ENCODE assay signal across 9 cellular contexts in genomic region chr10:70324341-70324861, GRCh38. TPM values are rescaled to one million over a fixed set of nuclear protein-coding genes. Genes with fewer than 3 reads are reported as not detected.
DNase-seq lines count a peak whose midpoint lies in the region; ATAC-seq, FAIRE-seq and TF ChIP-seq lines count a peak whose summit lies in the region.
"Had no signal": no experiment of that assay in that cellular context is flagged by ENCODE, and none has a peak within 500 bp of the region (broad histone marks: within the 10 kb centered on the region; RNA-seq: fewer than 3 reads in every experiment).

No MANE protein-coding gene starts in this region.

- CTCF ChIA-PET in HEK293 (lab: Yijun Ruan, JAX) (interaction anchor here (0.6 to 1.0 kb wide), 4 partner anchors 9 to 556 kb away, joined by 3 read pairs; partner anchors contain the start of gene TYSND1), SK-N-SH (lab: Yijun Ruan, JAX) (interaction anchor here (0.6 to 2.1 kb wide), 5 partner anchors 33 to 59 kb away, joined by 3 to 10 read pairs (median 3); no protein-coding TSS in a partner anchor)

- H3K9me3 Mint-ChIP-seq in activated naive CD8-positive, alpha-beta T cell treated with anti-CD3 and anti-CD28 coated beads for 36 hours, result no peaks in the 10 kb centered on the region
- no peaks in the 10 kb centered on the region for H3K9me3 Mint-ChIP-seq in natural killer cell

- no peak for TF ChIP-seq RAD21 in SK-N-SH (IDR thresholded peaks at IDR 0.05; ENCODE audit: low read length)

- H3K4me2 ChIP-seq in SK-N-SH, result no peak overlapping the region

- no peak for TF ChIP-seq EP300 in SK-N-SH (IDR thresholded peaks at IDR 0.05; ENCODE audit: borderline replicate concordance in 1 of 2, low read depth in 1 of 2, low read length in 1 of 2)

- intact Hi-C loops in natural killer cell (cut with micrococcal nuclease), result no loop called here

- H2AFZ ChIP-seq in SK-N-SH (ENCODE audit: low read depth), result no peak overlapping the region

- H3K9me3 ChIP-seq in HEK293 (ENCODE audit: control insufficient read depth, insufficient read depth, low read depth, low read length) (no peaks in the 10 kb centered on the region), SK-N-SH (no peaks in the 10 kb centered on the region)

- H3K36me3 ChIP-seq in HEK293 (ENCODE audit: control insufficient read depth in 2 of 2, insufficient read depth in 1 of 2, low read length in 2 of 2) (no peaks in the 10 kb centered on the region), SK-N-SH (replicated peaks in 1 of 2; ENCODE audit: control insufficient read depth in 1 of 2, insufficient read depth in 2 of 2, low read length in 1 of 2) (no peaks in the 10 kb centered on the region)

- POLR2A ChIA-PET in HEK293 (lab: Yijun Ruan, JAX), result no interaction called here
- POLR2A ChIA-PET in SK-N-SH (lab: Yijun Ruan, JAX), result no interaction called here

- DNase-seq in GM12891 (ENCODE audit: insufficient read length, low spot score), result peak; percentile 40
- DNase-seq in activated naive CD8-positive, alpha-beta T cell treated with anti-CD3 and anti-CD28 coated beads for 36 hours, result peak; percentile 22
- DNase-seq in natural killer cell, result no peak
- no peak for DNase-seq in C1 segment of cervical spinal cord (lab: John Stamatoyannopoulos, UW)
- no peak for DNase-seq in SK-N-SH
- no peak for DNase-seq in inferior parietal cortex (ENCODE audit: extremely low spot score)
- DNase-seq: NCI-H524 had no signal

- no peak overlapping the region for H3K9ac ChIP-seq in SK-N-SH

- H3K4me3 Mint-ChIP-seq in activated naive CD8-positive, alpha-beta T cell treated with anti-CD3 and anti-CD28 coated beads for 36 hours, result no peak overlapping the region
- H3K4me3 Mint-ChIP-seq in natural killer cell, result peak overlapping the region; percentile 21

- H3K27ac ChIP-seq in HEK293 (ENCODE audit: extremely low read depth, low read depth, low read length) (no peak overlapping the region), SK-N-SH (ENCODE audit: low read depth in 2 of 2, low read length in 1 of 2) (no peak overlapping the region; a peak in 1 of 4 replicates)

- no peaks in the 10 kb centered on the region for H3K4me1 ChIP-seq in HEK293 (ENCODE audit: control insufficient read depth, insufficient read depth, low read length)
- H3K4me1 ChIP-seq in SK-N-SH (ENCODE audit: control insufficient read depth in 1 of 2, insufficient read depth in 2 of 2, low read depth in 1 of 2, low read length in 1 of 2), result peaks cover 20 to 22% of the 10 kb centered on the region in 2 experiments; a peak in 2 of 4 replicates

- no peak for FAIRE-seq in GM12891 (lab: Jason Lieb, UNC)

- peaks cover 6% of the 10 kb centered on the region for H3F3A ChIP-seq in SK-N-SH (replicated peaks; ENCODE audit: insufficient read depth)

- peaks cover 27% of the 10 kb centered on the region for H3K4me1 Mint-ChIP-seq in activated naive CD8-positive, alpha-beta T cell treated with anti-CD3 and anti-CD28 coated beads for 36 hours
- H3K4me1 Mint-ChIP-seq in natural killer cell, result peaks cover 25 to 30% of the 10 kb centered on the region in 2 donors

- H3K4me3 ChIP-seq in HEK293 (ENCODE audit: low read depth, low read length) (no peak overlapping the region), SK-N-SH (ENCODE audit: low read depth in 2 of 2, low read length in 1 of 2) (no peak overlapping the region)

- TF ChIP-seq CTCF in HEK293 (tag by site-specific recombination; IDR thresholded peaks at IDR 0.05), result no peak
- TF ChIP-seq CTCF in natural killer cell (IDR thresholded peaks at IDR 0.05), result no peak
- TF ChIP-seq CTCF in SK-N-SH (IDR thresholded peaks at IDR 0.05), result no peak

- 86% methylated on average over 5 of the region's 11 CpGs for WGBS in SK-N-SH (ENCODE audit: low lambda C conversion rate)

- H4K20me1 ChIP-seq in SK-N-SH (ENCODE audit: insufficient read depth), result no peaks in the 10 kb centered on the region

- no peaks in the 10 kb centered on the region for H3K79me2 ChIP-seq in SK-N-SH (ENCODE audit: insufficient read depth)

- no peaks in the 10 kb centered on the region for H3K27me3 Mint-ChIP-seq in activated naive CD8-positive, alpha-beta T cell treated with anti-CD3 and anti-CD28 coated beads for 36 hours
- no peaks in the 10 kb centered on the region for H3K27me3 Mint-ChIP-seq in natural killer cell (ENCODE audit: low read depth in 2 of 2)

- H3K36me3 Mint-ChIP-seq in activated naive CD8-positive, alpha-beta T cell treated with anti-CD3 and anti-CD28 coated beads for 36 hours, result no peaks in the 10 kb centered on the region
- H3K36me3 Mint-ChIP-seq in natural killer cell, result no peaks in the 10 kb centered on the region

- H3K9me2 ChIP-seq in SK-N-SH, result no peaks in the 10 kb centered on the region

- H3K27ac Mint-ChIP-seq in activated naive CD8-positive, alpha-beta T cell treated with anti-CD3 and anti-CD28 coated beads for 36 hours, result no peak overlapping the region
- H3K27ac Mint-ChIP-seq in natural killer cell, result peak overlapping the region; percentile 86 to 93

- ATAC-seq in natural killer cell (peak; percentile 50 to 82 (median 64)), GM18520 (IDR thresholded peaks at IDR 0.05; ENCODE audit: unreplicated experiment) (no peak)

- H3K27me3 ChIP-seq in SK-N-SH (ENCODE audit: insufficient read depth), result no peaks in the 10 kb centered on the region

- TF ChIP-seq POLR2A in GM12891 (IDR thresholded peaks at IDR 0.05; ENCODE audit: low read depth, low read length), result no peak

TF ChIP-seq in GM12891, 5 proteins besides CTCF, POLR2A, EP300 and RAD21:
- TF ChIP-seq PAX5 (IDR thresholded peaks at IDR 0.05; ENCODE audit: insufficient read depth, low read length, severe bottlenecking), result no peak

TF ChIP-seq in HEK293, 187 proteins besides CTCF, POLR2A, EP300 and RAD21 (continues in another document):
- TF ChIP-seq ZNF544 (tag by site-specific recombination; IDR thresholded peaks at IDR 0.05) (no peak), ZFHX2 (tag by site-specific recombination; conservative IDR thresholded peaks at IDR 0.05) (peak; percentile 78), ZNF560 (tag by site-specific recombination; IDR thresholded peaks at IDR 0.05; ENCODE audit: borderline replicate concordance) (no peak), EGR2 (tag by site-specific recombination; IDR thresholded peaks at IDR 0.05; ENCODE audit: low read depth) (peak; percentile 91), ZNF274 (IDR thresholded peaks at IDR 0.05; ENCODE audit: low read length) (no peak), ZNF274 (tag by site-specific recombination; IDR thresholded peaks at IDR 0.05; ENCODE audit: borderline replicate concordance) (no peak), ZNF155 (tag by site-specific recombination; IDR thresholded peaks at IDR 0.05) (no peak), SALL2 (tag by site-specific recombination; IDR thresholded peaks at IDR 0.05; ENCODE audit: borderline replicate concordance) (no peak), SP3 (tag by site-specific recombination; IDR thresholded peaks at IDR 0.05) (no peak)

TF ChIP-seq in SK-N-SH, 30 proteins besides CTCF, POLR2A, EP300 and RAD21 (continues in another document):
- TF ChIP-seq RXRA (IDR thresholded peaks at IDR 0.05; ENCODE audit: borderline replicate concordance, low read depth) (no peak), IRF3 (IDR thresholded peaks at IDR 0.05; ENCODE audit: low read depth, low read length) (no peak), MEF2A (IDR thresholded peaks at IDR 0.05; ENCODE audit: borderline replicate concordance, low read depth) (no peak), FOXJ3 (CRISPR knock-in tag; IDR thresholded peaks at IDR 0.05) (no peak)
- TF ChIP-seq, protein P1, sequence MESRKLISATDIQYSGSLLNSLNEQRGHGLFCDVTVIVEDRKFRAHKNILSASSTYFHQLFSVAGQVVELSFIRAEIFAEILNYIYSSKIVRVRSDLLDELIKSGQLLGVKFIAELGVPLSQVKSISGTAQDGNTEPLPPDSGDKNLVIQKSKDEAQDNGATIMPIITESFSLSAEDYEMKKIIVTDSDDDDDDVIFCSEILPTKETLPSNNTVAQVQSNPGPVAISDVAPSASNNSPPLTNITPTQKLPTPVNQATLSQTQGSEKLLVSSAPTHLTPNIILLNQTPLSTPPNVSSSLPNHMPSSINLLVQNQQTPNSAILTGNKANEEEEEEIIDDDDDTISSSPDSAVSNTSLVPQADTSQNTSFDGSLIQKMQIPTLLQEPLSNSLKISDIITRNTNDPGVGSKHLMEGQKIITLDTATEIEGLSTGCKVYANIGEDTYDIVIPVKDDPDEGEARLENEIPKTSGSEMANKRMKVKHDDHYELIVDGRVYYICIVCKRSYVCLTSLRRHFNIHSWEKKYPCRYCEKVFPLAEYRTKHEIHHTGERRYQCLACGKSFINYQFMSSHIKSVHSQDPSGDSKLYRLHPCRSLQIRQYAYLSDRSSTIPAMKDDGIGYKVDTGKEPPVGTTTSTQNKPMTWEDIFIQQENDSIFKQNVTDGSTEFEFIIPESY (IDR thresholded peaks at IDR 0.05; ENCODE audit: borderline replicate concordance, low read depth), result no peak

RNA-seq across cellular contexts. Expression of gene NPFFR1, which starts 40.6 kb away (rescaled TPM):
- not detected for polyA plus RNA-seq in GM12891 (2012; ENCODE audit: low read depth, missing spikeins)
- total RNA-seq in activated naive CD8-positive, alpha-beta T cell treated with anti-CD3 and anti-CD28 coated beads for 36 hours, result not detected
- total RNA-seq in natural killer cell, result under 1 TPM in 1 of 3 donors, not detected in 2; 0.05 TPM
- polyA plus RNA-seq in SK-N-SH (2012; rRNA removed), result not detected in 2 replicates
- polyA plus RNA-seq in SK-N-SH (2012; cell fraction: cytosol; rRNA removed), result under 0.01 TPM in 1 of 2 replicates, not detected in the other
- polyA plus RNA-seq in SK-N-SH (2012; cell fraction: nucleus; rRNA removed), result 0.01 TPM in 2 replicates

RNA-seq across cellular contexts. Expression of gene LRRC20, which starts 58.0 kb away (rescaled TPM):
- 11.6 TPM for polyA plus RNA-seq in GM12891 (2012; ENCODE audit: low read depth, missing spikeins)
- total RNA-seq in activated naive CD8-positive, alpha-beta T cell treated with anti-CD3 and anti-CD28 coated beads for 36 hours, result 10 to 100 TPM; 14.0 to 16.0 TPM
- 1 to 10 TPM; 1.2 to 1.5 (median 1.3) TPM for total RNA-seq in natural killer cell
- 27.7 and 28.9 TPM in 2 replicates for polyA plus RNA-seq in SK-N-SH (2012; rRNA removed)
- 13.8 and 23.4 TPM in 2 replicates for polyA plus RNA-seq in SK-N-SH (2012; cell fraction: cytosol; rRNA removed)
- polyA plus RNA-seq in SK-N-SH (2012; cell fraction: nucleus; rRNA removed), result 20.3 and 23.6 TPM in 2 replicates

Comparison
In these comparisons a context has a peak if more than half of its experiments do, and no peak if none do; other contexts are left out.
1. DNase-seq: peak in GM12891 (single experiment) and activated naive CD8-positive, alpha-beta T cell treated with anti-CD3 and anti-CD28 coated beads for 36 hours (single experiment); none in natural killer cell (single experiment), C1 segment of cervical spinal cord (0 of 14), SK-N-SH (single experiment) and inferior parietal cortex (single experiment).
2. RNA of gene LRRC20, which starts 58.0 kb away (total RNA-seq): 14.0 to 16.0 TPM in activated naive CD8-positive, alpha-beta T cell treated with anti-CD3 and anti-CD28 coated beads for 36 hours; 1.2 to 1.5 TPM in natural killer cell; every median in the first group is over 4 times any median in the second.